In genomic region chr4:83558693-83559092, GRCh38 we compare ENCODE assay signal across 16 cellular contexts. TPM values are rescaled to one million over a fixed set of nuclear protein-coding genes. Genes with fewer than 3 reads are reported as not detected.
DNase-seq lines count a peak whose midpoint lies in the region; ATAC-seq and TF ChIP-seq lines count a peak whose summit lies in the region.
"Had no signal": no experiment of that assay in that cellular context is flagged by ENCODE, and none has a peak within 500 bp of the region (broad histone marks: within the 10 kb centered on the region; RNA-seq: fewer than 3 reads in every experiment).

No MANE protein-coding gene starts in this region.

- H3K27me3 ChIP-seq in BLaER1 treated with 17β-estradiol and CSF1 and Interleukin-3, amounts not matched to agents 10 nM and 100 nM: no peaks in the 10 kb centered on the region
- no peaks in the 10 kb centered on the region for H3K27me3 ChIP-seq in H9 (ENCODE audit: insufficient read depth, low read length)
- H3K27me3 ChIP-seq: body of pancreas had no signal

- DNase-seq in SKM-1 treated with dmso at 0.1 percent for 144 hours (lab: John Stamatoyannopoulos, UW; ENCODE audit: unreplicated experiment) (peak; percentile 69), glomerular visceral epithelial cell (ENCODE audit: extremely low spot score) (peak; percentile 31), NCI-H2029 (lab: John Stamatoyannopoulos, UW) (no peak), H9 (no peak)
- DNase-seq in activated effector memory CD4-positive, alpha-beta T cell treated with Interleukin-2 at 50 U/mL for 16 hours: no peak
- DNase-seq: body of pancreas; CD8-positive, alpha-beta memory T cell; kidney; NCI-H2227 treated with DMSO at 0.1 percent for 48 hours; stimulated activated CD4-positive, alpha-beta T cell treated with anti-CD3 and anti-CD28 coated beads, Interleukin-15, amount 100 ng/mL, for 24 hours; stimulated activated naive CD4-positive, alpha-beta T cell treated with Interleukin-2 at 50 U/mL for 16 hours had no signal

- peaks cover 3% of the 10 kb centered on the region; the same call in 1 of the 2 replicates for H3K27me3 Mint-ChIP-seq in H9 (ENCODE audit: low read depth)
- H3K27me3 Mint-ChIP-seq: CD8-positive, alpha-beta memory T cell had no signal

- no peaks in the 10 kb centered on the region for H3K36me3 Mint-ChIP-seq in H9 (ENCODE audit: insufficient read depth in 1 of 3, low read depth in 3 of 3)
- H3K36me3 Mint-ChIP-seq: CD8-positive, alpha-beta memory T cell had no signal

- no peak overlapping the region for H3K27ac Mint-ChIP-seq in H9

- no peak overlapping the region for H4K91ac ChIP-seq in H9 (ENCODE audit: insufficient read length, low read depth, low read length)

- H3K9ac ChIP-seq in BLaER1 treated with 17β-estradiol and CSF1 and Interleukin-3, amounts not matched to agents 10 nM and 100 nM: peak overlapping the region in 7 of 11 experiments; percentile 24 to 67 (median 49); a peak in 11 of 22 replicates
- H3K9ac ChIP-seq in H9 (ENCODE audit: extremely low read depth, insufficient read length, low read length): no peak overlapping the region

- H4K8ac ChIP-seq in H9 (replicated peaks; ENCODE audit: insufficient read length, low read depth, low read length): no peak overlapping the region

- H3K79me2 ChIP-seq in H9 (ENCODE audit: insufficient read depth, low read length): no peaks in the 10 kb centered on the region

- H3K9me3 ChIP-seq in BLaER1 treated with 17β-estradiol and CSF1 and Interleukin-3, amounts not matched to agents 10 nM and 100 nM (replicated peaks in 1 of 11): no peaks in the 10 kb centered on the region
- no peaks in the 10 kb centered on the region for H3K9me3 ChIP-seq in H9 (ENCODE audit: control insufficient read depth, low read depth, low read length)
- H3K9me3 ChIP-seq: body of pancreas had no signal

- H3K27ac ChIP-seq in BLaER1 treated with 17β-estradiol and CSF1 and Interleukin-3, amounts not matched to agents 10 nM and 100 nM: peak overlapping the region in 9 of 11 experiments; percentile 4 to 83 (median 60); a peak in 16 of 22 replicates
- H3K27ac ChIP-seq in H9 (ENCODE audit: insufficient read length, low read depth, low read length): no peak overlapping the region
- H3K27ac ChIP-seq: body of pancreas, SK-N-MC had no signal

- H3K79me1 ChIP-seq in H9 (ENCODE audit: insufficient read depth, low read depth, low read length, poor library complexity, severe bottlenecking): no peaks in the 10 kb centered on the region

- no peak overlapping the region for H2BK15ac ChIP-seq in H9 (ENCODE audit: low read depth, low read length)

- H3K4me2 ChIP-seq in BLaER1 treated with 17β-estradiol and CSF1 and Interleukin-3, amounts not matched to agents 10 nM and 100 nM: peak overlapping the region in 9 of 11 experiments; percentile 3 to 91 (median 69); a peak in 15 of 22 replicates
- no peak overlapping the region for H3K4me2 ChIP-seq in H9 (ENCODE audit: insufficient read depth, insufficient read length, low read length)

- H3K4ac ChIP-seq in H9 (ENCODE audit: low read depth, low read length): no peak overlapping the region

- no peaks in the 10 kb centered on the region for H3K9me3 Mint-ChIP-seq in H9
- H3K9me3 Mint-ChIP-seq: CD8-positive, alpha-beta memory T cell; neural crest cell had no signal

- TF ChIP-seq CTCF in H9 (conservative IDR thresholded peaks at IDR 0.05): no peak

- H3K4me1 Mint-ChIP-seq in H9: no peaks in the 10 kb centered on the region
- H3K4me1 Mint-ChIP-seq: neural crest cell had no signal

- peaks cover 0 to 20% (median 0%) of the 10 kb centered on the region in 11 experiments; a peak in 6 of 22 replicates for H3K36me3 ChIP-seq in BLaER1 treated with 17β-estradiol and CSF1 and Interleukin-3, amounts not matched to agents 10 nM and 100 nM

- H4K5ac ChIP-seq in H9 (ENCODE audit: insufficient read length, low read depth, low read length): no peak overlapping the region

- H2BK5ac ChIP-seq in H9 (ENCODE audit: insufficient read length, low read length): no peak overlapping the region

- no peak overlapping the region for H3K18ac ChIP-seq in H9 (ENCODE audit: insufficient read length, low read depth, low read length)

- H3K4me1 ChIP-seq in BLaER1 treated with 17β-estradiol and CSF1 and Interleukin-3, amounts not matched to agents 10 nM and 100 nM: peaks cover 7 to 100% (median 70%) of the 10 kb centered on the region in 10 experiments; a peak in 19 of 20 replicates
- H3K4me1 ChIP-seq in H9 (ENCODE audit: insufficient read depth, low read length): no peaks in the 10 kb centered on the region
- H3K4me1 ChIP-seq: body of pancreas had no signal

- H2BK12ac ChIP-seq in H9 (ENCODE audit: insufficient read length, low read depth, low read length): no peak overlapping the region

- no peak overlapping the region for H3K56ac ChIP-seq in H9 (ENCODE audit: insufficient read length, low read depth, low read length)

- no CpG with 5 or more reads among the region's 1 CpG for WGBS in H9 (ENCODE audit: extremely low coverage, insufficient read length, low lambda C conversion rate)

- H3T11ph ChIP-seq in H9 (ENCODE audit: low read length): no peak overlapping the region

- H4K20me1 ChIP-seq in BLaER1 treated with 17β-estradiol and CSF1 and Interleukin-3, amounts not matched to agents 10 nM and 100 nM: no peaks in the 10 kb centered on the region
- H4K20me1 ChIP-seq in H9 (ENCODE audit: control insufficient read depth, insufficient read depth, insufficient read length): no peaks in the 10 kb centered on the region

- no peak overlapping the region for H2BK20ac ChIP-seq in H9 (ENCODE audit: low read depth, low read length, poor library complexity, severe bottlenecking)

- H3K14ac ChIP-seq in H9 (ENCODE audit: insufficient read depth, low read length): no peak overlapping the region

- H3K23me2 ChIP-seq in H9 (ENCODE audit: insufficient read length, low read depth, low read length, poor library complexity, severe bottlenecking): no peaks in the 10 kb centered on the region

- no peak overlapping the region for H3K4me3 Mint-ChIP-seq in H9
- H3K4me3 Mint-ChIP-seq: CD8-positive, alpha-beta memory T cell; neural crest cell had no signal

- ATAC-seq in HG03378 (IDR thresholded peaks at IDR 0.05; ENCODE audit: unreplicated experiment) (peak; percentile 40), GM18870 (IDR thresholded peaks at IDR 0.05; ENCODE audit: unreplicated experiment) (no peak)
- ATAC-seq: body of pancreas had no signal

- no peak overlapping the region for H2BK120ac ChIP-seq in H9 (ENCODE audit: low read depth, low read length, poor library complexity, severe bottlenecking)

- no peak overlapping the region for H2AK5ac ChIP-seq in H9 (ENCODE audit: insufficient read length, low read length)

- no peak overlapping the region for H3K4me3 ChIP-seq in BLaER1 treated with 17β-estradiol and CSF1 and Interleukin-3, amounts not matched to agents 10 nM and 100 nM
- H3K4me3 ChIP-seq: body of pancreas, SK-N-MC had no signal

- H3K23ac ChIP-seq in H9 (ENCODE audit: insufficient read length, low read depth, low read length): no peak overlapping the region

- H2AFZ ChIP-seq in H9 (ENCODE audit: low read length): no peak overlapping the region

RNA-seq across cellular contexts. Expression of gene GPAT3, which starts 22.8 kb away (rescaled TPM):
- 0.42 and 1.8 TPM in 2 replicates for total RNA-seq in H9 (2021)
- total RNA-seq: neural crest cell had no signal

Comparison
In these comparisons a context has a peak if more than half of its experiments do, and no peak if none do; other contexts are left out.
1. DNase-seq: peak in SKM-1 treated with dmso at 0.1 percent for 144 hours (single experiment) and glomerular visceral epithelial cell (single experiment); none in activated effector memory CD4-positive, alpha-beta T cell treated with Interleukin-2 at 50 U/mL for 16 hours (single experiment), NCI-H2029 (single experiment) and H9 (single experiment).